8 cellular contexts compared by ENCODE assay signal in genomic region chr3:152328841-152329240, GRCh38.
DNase-seq lines count a peak whose midpoint lies in the region; ATAC-seq and TF ChIP-seq lines count a peak whose summit lies in the region.

No MANE protein-coding gene starts in this region.

- H3K27ac ChIP-seq in HCT116 (ENCODE audit: low read depth, low read length) (peak overlapping the region; percentile 51; the same call in 1 of the 2 replicates), skeletal muscle tissue (ENCODE audit: low read depth, low read length) (peak overlapping the region; percentile 48)

- intact Hi-C loops in HCT116 (cut with micrococcal nuclease), result no loop called here
- intact Hi-C loops in posterior vena cava (cut with DNase I), result loop anchor here (10.0 kb wide), 2 partner anchors 64 to 106 kb away; partner anchors contain the start of gene MBNL1 (in 1 of the 2)

- H3K4me1 Mint-ChIP-seq in T-helper 17 cell, result peaks cover 51% of the 10 kb centered on the region

- peaks cover 0 to 8% of the 10 kb centered on the region in 2 experiments; a peak in 2 of 4 replicates for H3K36me3 ChIP-seq in HCT116 (ENCODE audit: control insufficient read depth in 1 of 2, insufficient read depth in 2 of 2, low read length in 2 of 2)
- no peaks in the 10 kb centered on the region for H3K36me3 ChIP-seq in skeletal muscle tissue (ENCODE audit: control insufficient read depth in 3 of 3, insufficient read depth in 3 of 3, low read length in 3 of 3)

- peak overlapping the region; percentile 83 for H3K27ac Mint-ChIP-seq in T-helper 17 cell

- no peak for TF ChIP-seq POLR2A in HCT116 (IDR thresholded peaks at IDR 0.05; ENCODE audit: borderline replicate concordance, extremely low read depth, insufficient read depth, insufficient read length)

- H3K27me3 Mint-ChIP-seq in T-helper 17 cell, result no peaks in the 10 kb centered on the region

- POLR2A ChIA-PET in HCT116 (lab: Charles Lee), result interaction anchor here (1.0 kb wide), 1 partner anchor 60 kb away, joined by 3 read pairs; the partner anchor contains the start of gene MBNL1

- no peak overlapping the region; a peak in 1 of 4 replicates for H3K4me3 ChIP-seq in HCT116 (replicated peaks in 1 of 2; ENCODE audit: low read depth in 1 of 2, low read length in 2 of 2)
- H3K4me3 ChIP-seq in foreskin fibroblast (ENCODE audit: low read depth in 1 of 2, low read length in 2 of 2), result no peak overlapping the region
- H3K4me3 ChIP-seq in skeletal muscle tissue (ENCODE audit: low read length in 3 of 3), result no peak overlapping the region

- CTCF ChIA-PET in HCT116 (lab: Charles Lee), result interaction anchor here (0.9 kb wide), 1 partner anchor 302 kb away, joined by 3 read pairs; no protein-coding TSS in a partner anchor

- H3K79me2 ChIP-seq in HCT116 (ENCODE audit: insufficient read depth, low read length), result peaks cover 99% of the 10 kb centered on the region

- H2AFZ ChIP-seq in HCT116 (ENCODE audit: low read depth, low read length, poor library complexity, severe bottlenecking), result no peak overlapping the region

- DNase-seq in HCT116 (ENCODE audit: low read depth, low spot score), result peak; percentile 70
- DNase-seq in T-helper 17 cell, result no peak
- DNase-seq in foreskin fibroblast, result peak; percentile 80 to 89
- DNase-seq in posterior vena cava (ENCODE audit: low spot score), result no peak

- no TSS peak for BruUV-seq in HCT116 (replicated peaks; lab: Mats Ljungman, UMichigan)

- no peaks in the 10 kb centered on the region for H3K9me2 ChIP-seq in HCT116 (ENCODE audit: insufficient read depth)

- H3K27me3 ChIP-seq in HCT116 (ENCODE audit: insufficient read depth, low read length) (no peaks in the 10 kb centered on the region), skeletal muscle tissue (ENCODE audit: control insufficient read depth in 3 of 3, insufficient read depth in 3 of 3, low read length in 3 of 3) (no peaks in the 10 kb centered on the region)

- H3K9ac ChIP-seq in HCT116 (ENCODE audit: low read length) (peak overlapping the region; percentile 33), skeletal muscle tissue (ENCODE audit: low read depth in 1 of 3, low read length in 3 of 3) (no peak overlapping the region)

- RAD21 ChIA-PET in HCT116 (lab: Charles Lee; ENCODE audit: low non-redundant PET in 1 of 2, low total read pairs in 2 of 2, uncharacterized antibody in 2 of 2, unreplicated experiment in 2 of 2), result no interaction called here

- H3K9me3 ChIP-seq in HCT116 (ENCODE audit: control insufficient read depth in 1 of 2, insufficient read depth in 1 of 2, low read depth in 1 of 2, low read length in 2 of 2) (no peaks in the 10 kb centered on the region), T-helper 17 cell (ENCODE audit: control insufficient read depth, low read length, poor library complexity, severe bottlenecking) (no peaks in the 10 kb centered on the region), skeletal muscle tissue (ENCODE audit: control insufficient read depth in 3 of 3, low read length in 3 of 3) (peaks cover 0 to 4% (median 0%) of the 10 kb centered on the region in 3 donors)

- ATAC-seq in HCT116, result peak; percentile 67
- ATAC-seq in T-helper 17 cell, result no peak
- ATAC-seq in HG02571 (IDR thresholded peaks at IDR 0.05; ENCODE audit: unreplicated experiment), result no peak
- ATAC-seq in GM19351 (IDR thresholded peaks at IDR 0.05; ENCODE audit: unreplicated experiment), result no peak
- ATAC-seq in GM18861 (IDR thresholded peaks at IDR 0.05; ENCODE audit: unreplicated experiment), result no peak

- H4K20me1 ChIP-seq in HCT116 (ENCODE audit: insufficient read depth), result 0 out of 2 replicates have a peak, but pooled peaks cover 6% of the 10 kb centered on the region

- H3K36me3 Mint-ChIP-seq in T-helper 17 cell (ENCODE audit: low read depth), result peaks cover 16% of the 10 kb centered on the region

- TF ChIP-seq CTCF in HCT116 (IDR thresholded peaks at IDR 0.05 in 2 of 3, conservative IDR thresholded peaks at IDR 0.05 in 1 of 3; ENCODE audit: borderline replicate concordance in 1 of 3, insufficient read depth in 1 of 3, low read depth in 2 of 3, low read length in 2 of 3), result no peak
- no peak for TF ChIP-seq CTCF in foreskin fibroblast (IDR thresholded peaks at IDR 0.05; ENCODE audit: low read depth, low read length)

- H3K4me1 ChIP-seq in HCT116 (ENCODE audit: control insufficient read depth in 1 of 2, insufficient read depth in 2 of 2, low read length in 2 of 2), result peaks cover 50 to 56% of the 10 kb centered on the region in 2 experiments
- peaks cover 26 to 40% (median 36%) of the 10 kb centered on the region in 3 donors for H3K4me1 ChIP-seq in skeletal muscle tissue (ENCODE audit: control insufficient read depth in 3 of 3, insufficient read depth in 3 of 3, low read length in 3 of 3)

- H3K4me3 Mint-ChIP-seq in T-helper 17 cell, result peak overlapping the region; percentile 74

- peak; percentile 19 for TF ChIP-seq RAD21 in HCT116 (IDR thresholded peaks at IDR 0.05; ENCODE audit: low read depth)

- H3K4me2 ChIP-seq in HCT116 (ENCODE audit: low read length), result peak overlapping the region; percentile 56

TF ChIP-seq in HCT116, 20 proteins besides CTCF, POLR2A, EP300 and RAD21 (continues in another document):
- peak; percentile 28 for TF ChIP-seq TCF7L2 (IDR thresholded peaks at IDR 0.05; ENCODE audit: borderline replicate concordance, extremely low read depth, insufficient read depth, insufficient read length)
- TF ChIP-seq JUND (IDR thresholded peaks at IDR 0.05), result peak; percentile 98
- peak; percentile 68 for TF ChIP-seq SIN3A (IDR thresholded peaks at IDR 0.05; ENCODE audit: low read depth)
- no peak for TF ChIP-seq EZH2phosphoT487 (IDR thresholded peaks at IDR 0.05; ENCODE audit: borderline replicate concordance)
- peak; percentile 47; the same call in 1 of the 2 replicates for TF ChIP-seq POLR2AphosphoS5 (IDR thresholded peaks at IDR 0.05; ENCODE audit: low read depth, low read length)
- TF ChIP-seq ZFX (IDR thresholded peaks at IDR 0.05), result no peak
- TF ChIP-seq CBX3 (IDR thresholded peaks at IDR 0.05; ENCODE audit: low read depth), result peak; percentile 87; the same call in 1 of the 2 replicates
- TF ChIP-seq MAX (IDR thresholded peaks at IDR 0.05), result 0 out of 2 replicates have a peak, but pooled peaks have one; percentile 35
- peak; percentile 95 for TF ChIP-seq SP1 (IDR thresholded peaks at IDR 0.05; ENCODE audit: low read depth)
- peak; percentile 81; the same call in 1 of the 2 replicates for TF ChIP-seq ATF3 (IDR thresholded peaks at IDR 0.05)
- TF ChIP-seq ZBTB33 (IDR thresholded peaks at IDR 0.05; ENCODE audit: extremely low read depth, insufficient replicate concordance, low read length), result peak; percentile 25
- TF ChIP-seq REST (IDR thresholded peaks at IDR 0.05; ENCODE audit: low read depth), result no peak
- peak; percentile 97 for TF ChIP-seq CEBPB (IDR thresholded peaks at IDR 0.05; ENCODE audit: low read depth)
- TF ChIP-seq EZH2 (IDR thresholded peaks at IDR 0.05), result no peak
- peak; percentile 76 for TF ChIP-seq SRF (IDR thresholded peaks at IDR 0.05; ENCODE audit: low read depth)
- TF ChIP-seq FOSL1 (IDR thresholded peaks at IDR 0.05; ENCODE audit: low read depth), result peak; percentile 99
- peak; percentile 34; the same call in 1 of the 2 replicates for TF ChIP-seq ELF1 (IDR thresholded peaks at IDR 0.05; ENCODE audit: borderline replicate concordance, low read depth)

Comparison
In these comparisons a context has a peak if more than half of its experiments do, and no peak if none do; other contexts are left out.
1. DNase-seq: peak in HCT116 (single experiment) and foreskin fibroblast (2 of 2); none in T-helper 17 cell (0 of 3) and posterior vena cava (single experiment).